Comparison of ENCODE assay signal across 13 cellular contexts in genomic region chr15:68380456-68380855, GRCh38. TPM values are rescaled to one million over a fixed set of nuclear protein-coding genes. Genes with fewer than 3 reads are reported as not detected.
"Had no signal": no experiment of that assay in that cellular context is flagged by ENCODE, and none has a peak within 500 bp of the region (broad histone marks: within the 10 kb centered on the region; RNA-seq: fewer than 3 reads in every experiment).

No MANE protein-coding gene starts in this region.

- DNase-seq: activated CD4-positive, alpha-beta T cell treated with anti-CD3 and anti-CD28 coated beads for 48 hours; activated naive CD4-positive, alpha-beta T cell treated with Interleukin-2 at 50 U/mL for 16 hours; left ventricle myocardium superior; retina; stimulated activated CD4-positive, alpha-beta T cell treated with anti-CD3 and anti-CD28 coated beads, Interleukin-2, amount 100 ng/mL, for 48 hours; stimulated activated naive B cell treated with anti-CD40 and anti-IgM and Interleukin-4, amounts not matched to agents 10 μg/mL and 1 μg/mL and 100 μg/mL, for 72 hours had no signal

- H3K36me3 ChIP-seq: tibial artery had no signal

- FAIRE-seq: astrocyte, keratinocyte, TTC549 had no signal

- ATAC-seq: esophagus mucosa; left ventricle myocardium superior; natural killer cell treated with Interleukin-12 subunit alpha and Interleukin-12 subunit beta and Interleukin-15 and Interleukin-18, amount 100 ng/mL, for 72 hours; stimulated activated naive B cell treated with anti-CD40 and anti-IgM and Interleukin-4, amounts not matched to agents 10 μg/mL and 1 μg/mL and 100 μg/mL, for 72 hours; WTC11 had no signal

- H3K27me3 ChIP-seq: tibial artery had no signal

- H3K9me3 ChIP-seq: tibial artery had no signal

- H3K27ac ChIP-seq: tibial artery had no signal

- H3K4me3 ChIP-seq: tibial artery had no signal

RNA-seq across cellular contexts. Expression of gene ITGA11, which starts 51.5 kb away (rescaled TPM):
- polyA plus RNA-seq: keratinocyte had no signal
